In genomic region chrX:139170526-139171173, GRCh38 we compare ENCODE assay signal across 39 cellular contexts.
"Had no signal": no experiment of that assay in that cellular context is flagged by ENCODE, and none has a peak within 500 bp of the region (broad histone marks: within the 10 kb centered on the region; RNA-seq: fewer than 3 reads in every experiment).

No MANE protein-coding gene starts in this region.

- H3K36me3 Mint-ChIP-seq: activated CD4-positive, alpha-beta memory T cell treated with anti-CD3 and anti-CD28 coated beads for 36 hours; activated naive CD4-positive, alpha-beta T cell treated with anti-CD3 and anti-CD28 coated beads, Interleukin-2, amount 50 U/mL, for 72 hours; activated naive CD8-positive, alpha-beta T cell treated with anti-CD3 and anti-CD28 coated beads, Interleukin-2, amount 10 ng/mL, durations not matched to agents 7 days and 5 days had no signal

- H3K4me1 ChIP-seq: ascending aorta had no signal

- DNase-seq: activated B cell treated with CpG ODN at 0.5 μM for 24 hours; activated CD4-positive, alpha-beta memory T cell treated with anti-CD3 and anti-CD28 coated beads for 36 hours; activated CD4-positive, alpha-beta T cell treated with anti-CD3 and anti-CD28 coated beads for 1 hour; activated CD4-positive, alpha-beta T cell treated with anti-CD3 and anti-CD28 coated beads for 36 hours; activated CD4-positive, alpha-beta T cell treated with anti-CD3 and anti-CD28 coated beads for 48 hours; activated CD4-positive, alpha-beta T cell treated with anti-CD3 and anti-CD28 coated beads, Interleukin-2, amount 50 U/mL, for 1 hour; activated CD4-positive, alpha-beta T cell treated with anti-CD3 and anti-CD28 coated beads, Interleukin-2, amount 50 U/mL, for 4 hours; activated CD8-positive, alpha-beta memory T cell treated with anti-CD3 and anti-CD28 coated beads, Interleukin-2, amount 50 U/mL, for 4 hours; activated CD8-positive, alpha-beta T cell treated with anti-CD3 and anti-CD28 coated beads for 36 hours; activated effector memory CD4-positive, alpha-beta T cell treated with anti-CD3 and anti-CD28 coated beads, Interleukin-2, amount 50 U/mL, for 16 hours; activated gamma-delta T cell treated with Interleukin-2 at 50 U/mL for 16 hours; activated naive CD4-positive, alpha-beta T cell; activated naive CD4-positive, alpha-beta T cell treated with anti-CD3 and anti-CD28 coated beads for 36 hours; activated naive CD4-positive, alpha-beta T cell treated with anti-CD3 and anti-CD28 coated beads, Interleukin-2, amount 50 U/mL, for 16 hours; activated naive CD8-positive, alpha-beta T cell treated with anti-CD3 and anti-CD28 coated beads, Interleukin-2, amount 10 ng/mL, durations not matched to agents 7 days and 5 days; activated naive CD8-positive, alpha-beta T cell treated with anti-CD3 and anti-CD28 coated beads, Interleukin-2, amount 50 U/mL, for 24 hours; activated T-cell treated with anti-CD3 and anti-CD28 coated beads for 4 hours; activated T-cell treated with anti-CD3 and anti-CD28 coated beads, Interleukin-2, amount 50 U/mL, for 1 hour; activated T-cell treated with anti-CD3 and anti-CD28 coated beads, Interleukin-2, amount 50 U/mL, for 4 hours; activated T-cell treated with anti-CD3 and anti-CD28 coated beads, Interleukin-2, amount 50 U/mL, for 72 hours; amygdala; anterior cingulate cortex; caudate nucleus; cerebellar nuclear complex; T-helper 1 cell; T-helper 2 cell; T-helper 9 cell had no signal

- H3K4me3 Mint-ChIP-seq: activated B cell treated with CpG ODN at 0.5 μM for 24 hours; activated CD4-positive, alpha-beta memory T cell treated with anti-CD3 and anti-CD28 coated beads for 36 hours; activated CD4-positive, alpha-beta T cell treated with anti-CD3 and anti-CD28 coated beads for 36 hours; activated CD8-positive, alpha-beta T cell treated with anti-CD3 and anti-CD28 coated beads for 36 hours; activated naive CD4-positive, alpha-beta T cell treated with anti-CD3 and anti-CD28 coated beads for 36 hours; activated naive CD8-positive, alpha-beta T cell treated with anti-CD3 and anti-CD28 coated beads, Interleukin-2, amount 10 ng/mL, durations not matched to agents 7 days and 5 days; activated naive CD8-positive, alpha-beta T cell treated with anti-CD3 and anti-CD28 coated beads, Interleukin-2, amount 50 U/mL, for 24 hours; activated T-cell treated with anti-CD3 and anti-CD28 coated beads, Interleukin-2, amount 50 U/mL, for 4 hours; activated T-cell treated with anti-CD3 and anti-CD28 coated beads, Interleukin-2, amount 50 U/mL, for 72 hours; activated T-helper 1 cell treated with anti-CD3 and anti-CD28 coated beads, Interleukin-12 subunit alpha, Interleukin-12 subunit beta, Interleukin-2, Interleukin-4 antibody, amounts not matched to agents 30 ng/mL and 10 ng/mL and 1 ng/mL, durations not matched to agents 14 hours and 24 hours and 36 hours; activated T-helper 17 cell treated with anti-CD3 and anti-CD28 coated beads, Interleukin-2, amount 50 U/mL, for 72 hours; brain; central memory CD8-positive, alpha-beta T cell; T-helper 1 cell treated with Interleukin-12 subunit alpha and Interleukin-12 subunit beta and Interleukin-4 antibody, amounts not matched to agents 30 μg/mL and 1 μg/mL, for 36 hours; T-helper 2 cell treated with Interferon-gamma antibody and Interleukin-4, amounts not matched to agents 5 μg/mL and 100 μg/mL, for 36 hours had no signal

- H3K27me3 ChIP-seq: ascending aorta, cardiac muscle cell had no signal

- H3K27me3 Mint-ChIP-seq: activated B cell treated with CpG ODN at 0.5 μM for 24 hours; activated CD4-positive, alpha-beta memory T cell treated with anti-CD3 and anti-CD28 coated beads for 36 hours; activated CD4-positive, alpha-beta T cell treated with anti-CD3 and anti-CD28 coated beads for 36 hours; activated CD8-positive, alpha-beta T cell treated with anti-CD3 and anti-CD28 coated beads for 36 hours; activated naive CD8-positive, alpha-beta T cell treated with anti-CD3 and anti-CD28 coated beads, Interleukin-2, amount 10 ng/mL, durations not matched to agents 7 days and 5 days; activated naive CD8-positive, alpha-beta T cell treated with anti-CD3 and anti-CD28 coated beads, Interleukin-2, amount 50 U/mL, for 24 hours; activated T-helper 17 cell treated with anti-CD3 and anti-CD28 coated beads, Interleukin-2, amount 50 U/mL, for 72 hours; brain; central memory CD8-positive, alpha-beta T cell had no signal

- H3K27ac Mint-ChIP-seq: activated B cell treated with CpG ODN at 0.5 μM for 24 hours; activated CD4-positive, alpha-beta memory T cell treated with anti-CD3 and anti-CD28 coated beads for 36 hours; activated CD4-positive, alpha-beta T cell treated with anti-CD3 and anti-CD28 coated beads for 36 hours; activated CD8-positive, alpha-beta T cell treated with anti-CD3 and anti-CD28 coated beads for 36 hours; activated naive CD4-positive, alpha-beta T cell treated with anti-CD3 and anti-CD28 coated beads for 36 hours; activated naive CD4-positive, alpha-beta T cell treated with anti-CD3 and anti-CD28 coated beads, Interleukin-2, amount 50 U/mL, for 72 hours; activated naive CD8-positive, alpha-beta T cell treated with anti-CD3 and anti-CD28 coated beads, Interleukin-2, amount 10 ng/mL, durations not matched to agents 7 days and 5 days; activated naive CD8-positive, alpha-beta T cell treated with anti-CD3 and anti-CD28 coated beads, Interleukin-2, amount 50 U/mL, for 24 hours; activated T-cell treated with anti-CD3 and anti-CD28 coated beads, Interleukin-2, amount 50 U/mL, for 72 hours; activated T-helper 1 cell treated with anti-CD3 and anti-CD28 coated beads, Interleukin-12 subunit alpha, Interleukin-12 subunit beta, Interleukin-2, Interleukin-4 antibody, amounts not matched to agents 30 ng/mL and 10 ng/mL and 1 ng/mL, durations not matched to agents 14 hours and 24 hours and 36 hours; activated T-helper 17 cell treated with anti-CD3 and anti-CD28 coated beads, Interleukin-2, amount 50 U/mL, for 72 hours; brain; T-helper 1 cell treated with Interleukin-12 subunit alpha and Interleukin-12 subunit beta and Interleukin-4 antibody, amounts not matched to agents 30 μg/mL and 1 μg/mL, for 36 hours; T-helper 2 cell treated with Interferon-gamma antibody and Interleukin-4, amounts not matched to agents 5 μg/mL and 100 μg/mL, for 36 hours had no signal

- H3K36me3 ChIP-seq: ascending aorta, cardiac muscle cell had no signal

- H3K27ac ChIP-seq: ascending aorta, cardiac muscle cell, VCaP had no signal

- H3K9me3 ChIP-seq: ascending aorta had no signal

- H3K9me3 Mint-ChIP-seq: activated B cell treated with CpG ODN at 0.5 μM for 24 hours; activated CD4-positive, alpha-beta memory T cell treated with anti-CD3 and anti-CD28 coated beads for 36 hours; activated CD8-positive, alpha-beta T cell treated with anti-CD3 and anti-CD28 coated beads for 36 hours; activated naive CD4-positive, alpha-beta T cell treated with anti-CD3 and anti-CD28 coated beads for 36 hours; activated naive CD4-positive, alpha-beta T cell treated with anti-CD3 and anti-CD28 coated beads, Interleukin-2, amount 50 U/mL, for 72 hours; activated naive CD8-positive, alpha-beta T cell treated with anti-CD3 and anti-CD28 coated beads, Interleukin-2, amount 10 ng/mL, durations not matched to agents 7 days and 5 days; activated naive CD8-positive, alpha-beta T cell treated with anti-CD3 and anti-CD28 coated beads, Interleukin-2, amount 50 U/mL, for 24 hours; activated T-cell treated with anti-CD3 and anti-CD28 coated beads, Interleukin-2, amount 50 U/mL, for 4 hours; activated T-cell treated with anti-CD3 and anti-CD28 coated beads, Interleukin-2, amount 50 U/mL, for 72 hours; activated T-helper 1 cell treated with anti-CD3 and anti-CD28 coated beads, Interleukin-12 subunit alpha, Interleukin-12 subunit beta, Interleukin-2, Interleukin-4 antibody, amounts not matched to agents 30 ng/mL and 10 ng/mL and 1 ng/mL, durations not matched to agents 14 hours and 24 hours and 36 hours; activated T-helper 17 cell treated with anti-CD3 and anti-CD28 coated beads, Interleukin-2, amount 50 U/mL, for 72 hours; central memory CD8-positive, alpha-beta T cell; T-helper 1 cell treated with Interleukin-12 subunit alpha and Interleukin-12 subunit beta and Interleukin-4 antibody, amounts not matched to agents 30 μg/mL and 1 μg/mL, for 36 hours; T-helper 2 cell treated with Interferon-gamma antibody and Interleukin-4, amounts not matched to agents 5 μg/mL and 100 μg/mL, for 36 hours had no signal

- FAIRE-seq: bronchial epithelial cell, TTC549 had no signal

- H3K4me3 ChIP-seq: ascending aorta, cardiac muscle cell had no signal

- H3K4me1 Mint-ChIP-seq: activated B cell treated with CpG ODN at 0.5 μM for 24 hours; activated CD4-positive, alpha-beta T cell treated with anti-CD3 and anti-CD28 coated beads for 36 hours; activated naive CD8-positive, alpha-beta T cell treated with anti-CD3 and anti-CD28 coated beads, Interleukin-2, amount 10 ng/mL, durations not matched to agents 7 days and 5 days; activated naive CD8-positive, alpha-beta T cell treated with anti-CD3 and anti-CD28 coated beads, Interleukin-2, amount 50 U/mL, for 24 hours; activated T-helper 17 cell treated with anti-CD3 and anti-CD28 coated beads, Interleukin-2, amount 50 U/mL, for 72 hours; brain; central memory CD8-positive, alpha-beta T cell had no signal
